23 cellular contexts compared by ENCODE assay signal in genomic region chr17:21843951-21844590, GRCh38.
"Had no signal": no experiment of that assay in that cellular context is flagged by ENCODE, and none has a peak within 500 bp of the region (broad histone marks: within the 10 kb centered on the region; RNA-seq: fewer than 3 reads in every experiment).

No MANE protein-coding gene starts in this region.

- H3K36me3 ChIP-seq: heart left ventricle, left ventricle myocardium inferior, lower lobe of right lung, neural progenitor cell, ovary, right atrium auricular region, sigmoid colon, tibial nerve, upper lobe of right lung had no signal

- H3K27ac Mint-ChIP-seq: memory B cell; natural killer cell treated with Interleukin-12 subunit alpha and Interleukin-12 subunit beta and Interleukin-15 and Interleukin-18, amount 100 ng/mL, for 72 hours; neural progenitor cell had no signal

- ATAC-seq: esophagus mucosa; heart left ventricle; left cardiac atrium; lower lobe of right lung; natural killer cell treated with Interleukin-12 subunit alpha and Interleukin-12 subunit beta and Interleukin-15 and Interleukin-18, amount 100 ng/mL, for 72 hours; upper lobe of right lung had no signal

- H3K9me3 Mint-ChIP-seq: memory B cell had no signal

- H3K9me3 ChIP-seq: upper lobe of right lung had no signal

- H3K4me1 Mint-ChIP-seq: memory B cell, neural progenitor cell had no signal

- H3K36me3 Mint-ChIP-seq: memory B cell, neural progenitor cell had no signal

- H3K4me1 ChIP-seq: left ventricle myocardium inferior, lower lobe of right lung, neural progenitor cell, right atrium auricular region, sigmoid colon, upper lobe of right lung had no signal

- H3K27ac ChIP-seq: heart left ventricle, left ventricle myocardium inferior, lower lobe of right lung, neural progenitor cell, ovary, right atrium auricular region, sigmoid colon, skin epidermis, tibial nerve, upper lobe of right lung had no signal

- DNase-seq: effector memory CD4-positive, alpha-beta T cell; heart left ventricle; hippocampal formation; islet precursor cell; left cardiac atrium; left ventricle myocardium inferior; lower lobe of right lung; midbrain; nucleus accumbens; ovary; sigmoid colon; stimulated activated CD4-positive, alpha-beta T cell treated with anti-CD3 and anti-CD28 coated beads, Interleukin-12 subunit alpha, Interleukin-12 subunit beta, amount 100 ng/mL, for 4 hours; stimulated activated naive CD4-positive, alpha-beta T cell treated with Interleukin-2 at 50 U/mL for 16 hours had no signal

- H3K4me3 Mint-ChIP-seq: memory B cell; natural killer cell treated with Interleukin-12 subunit alpha and Interleukin-12 subunit beta and Interleukin-15 and Interleukin-18, amount 100 ng/mL, for 72 hours; neural progenitor cell had no signal

- FAIRE-seq: endometrium, frontal cortex had no signal

- H3K9ac ChIP-seq: neural progenitor cell had no signal

- H3K4me3 ChIP-seq: left ventricle myocardium inferior, lower lobe of right lung, neural progenitor cell, ovary, right atrium auricular region, tibial nerve, upper lobe of right lung had no signal
